Comparison of ENCODE assay signal across 22 cellular contexts in the genomic region with DNA sequence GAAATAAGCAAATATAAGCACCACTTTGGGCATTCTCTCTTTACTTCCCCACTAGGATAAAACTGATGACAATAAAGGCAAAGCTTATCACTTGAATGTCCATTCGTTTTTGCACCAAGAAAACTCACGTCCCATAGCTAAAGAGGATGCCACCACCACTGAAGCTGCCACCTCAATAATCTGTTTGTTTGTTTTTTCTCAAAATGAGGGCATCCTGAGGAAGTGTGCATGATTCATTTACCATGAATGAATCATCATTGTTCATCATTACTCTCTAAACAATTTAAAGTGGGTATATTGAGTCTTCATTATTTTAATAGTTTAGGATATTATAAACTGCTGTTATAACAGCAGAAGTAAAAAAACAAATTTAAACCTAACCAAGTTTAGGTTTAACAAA.
DNase-seq lines count a peak whose midpoint lies in the region; ATAC-seq and TF ChIP-seq lines count a peak whose summit lies in the region.
"Had no signal": no experiment of that assay in that cellular context is flagged by ENCODE, and none has a peak within 500 bp of the region (broad histone marks: within the 10 kb centered on the region; RNA-seq: fewer than 3 reads in every experiment).

No MANE protein-coding gene starts in this region.

- in situ Hi-C loops in Panc1 (cut with HindIII; ENCODE audit: low pct_unique_long_range_greater_than_20kb, low sequenced_read_pairs), result no loop called here

- H3K27ac Mint-ChIP-seq in CD4-positive, alpha-beta memory T cell, result no peak overlapping the region
- H3K27ac Mint-ChIP-seq: activated T-cell treated with anti-CD3 and anti-CD28 coated beads, Interleukin-2, amount 50 U/mL, for 24 hours had no signal

- peaks cover 4% of the 10 kb centered on the region for H3F3A ChIP-seq in smooth muscle cell (ENCODE audit: low read depth)

- intact Hi-C loops in Panc1 (cut with micrococcal nuclease; ENCODE audit: unreplicated experiment), result no loop called here
- intact Hi-C loops in CD4-positive, alpha-beta memory T cell (cut with micrococcal nuclease), result no loop called here

- H3K4me3 Mint-ChIP-seq in CD4-positive, alpha-beta memory T cell, result no peak overlapping the region
- H3K4me3 Mint-ChIP-seq: activated T-cell treated with anti-CD3 and anti-CD28 coated beads, Interleukin-2, amount 50 U/mL, for 24 hours had no signal

- H3K79me2 ChIP-seq in smooth muscle cell (ENCODE audit: low read depth), result peaks cover 3% of the 10 kb centered on the region

- H3K4me3 ChIP-seq in Panc1 (ENCODE audit: low read depth in 2 of 2, low read length in 2 of 2) (no peak overlapping the region), smooth muscle cell (no peak overlapping the region)
- H3K4me3 ChIP-seq in CD4-positive, alpha-beta memory T cell (ENCODE audit: low read length in 2 of 2), result no peak overlapping the region
- H3K4me3 ChIP-seq: gastrocnemius medialis, psoas muscle, thoracic aorta had no signal

- H3K27ac ChIP-seq in Panc1 (ENCODE audit: low read length) (no peak overlapping the region), smooth muscle cell (ENCODE audit: low read depth) (peak overlapping the region; percentile 43)
- no peak overlapping the region for H3K27ac ChIP-seq in CD4-positive, alpha-beta memory T cell (ENCODE audit: low read depth, low read length)
- H3K27ac ChIP-seq: 22Rv1, dorsolateral prefrontal cortex, gastrocnemius medialis, neutrophil, psoas muscle, thoracic aorta had no signal

- ATAC-seq in Panc1, result no peak
- ATAC-seq: gastrocnemius medialis had no signal

- no peak overlapping the region for H3K9ac ChIP-seq in smooth muscle cell (ENCODE audit: low read depth)

- peaks cover 0 to 3% (median 0%) of the 10 kb centered on the region in 8 donors for H3K9me3 Mint-ChIP-seq in CD4-positive, alpha-beta memory T cell

- WGBS in smooth muscle cell (ENCODE audit: low lambda C conversion rate), result 56% methylated on average over 2 of the region's 2 CpGs

- CTCF ChIA-PET in Panc1 (lab: Charles Lee), result no interaction called here
- CTCF ChIA-PET in CD4-positive, alpha-beta memory T cell (lab: Charles Lee; ENCODE audit: partially characterized antibody), result no interaction called here

- H3K4me1 ChIP-seq in Panc1 (ENCODE audit: control insufficient read depth, insufficient read depth, low read length) (no peaks in the 10 kb centered on the region), smooth muscle cell (ENCODE audit: low read depth) (peaks cover 14% of the 10 kb centered on the region)
- H3K4me1 ChIP-seq in CD4-positive, alpha-beta memory T cell (ENCODE audit: insufficient read depth, low read length), result no peaks in the 10 kb centered on the region
- H3K4me1 ChIP-seq: gastrocnemius medialis, psoas muscle had no signal

- H3K9me3 ChIP-seq in Panc1 (ENCODE audit: control insufficient read depth, insufficient read depth, low read depth, low read length), result no peaks in the 10 kb centered on the region
- peaks cover 7% of the 10 kb centered on the region for H3K9me3 ChIP-seq in smooth muscle cell (replicated peaks; ENCODE audit: low read depth)
- no peaks in the 10 kb centered on the region for H3K9me3 ChIP-seq in CD4-positive, alpha-beta memory T cell (ENCODE audit: control insufficient read depth in 1 of 2, low read length in 2 of 2)
- H3K9me3 ChIP-seq: gastrocnemius medialis, neutrophil, psoas muscle, thoracic aorta had no signal

- no peak overlapping the region for H3K4me2 ChIP-seq in smooth muscle cell

- DNase-seq in NCI-H748 (lab: John Stamatoyannopoulos, UW; ENCODE audit: unreplicated experiment) (peak; percentile 2), NCI-H748 treated with DMSO at 0.1 percent for 48 hours (lab: John Stamatoyannopoulos, UW) (no peak), Panc1 (ENCODE audit: low read depth, low spot score) (peak; percentile 12), dermis microvascular lymphatic vessel endothelial cell (ENCODE audit: low read depth in 2 of 2) (peak; percentile 7 to 63), smooth muscle cell (lab: John Stamatoyannopoulos, UW; ENCODE audit: unreplicated experiment) (no peak), Ammon's horn (ENCODE audit: low spot score) (no peak)
- DNase-seq in CD4-positive, alpha-beta memory T cell, result no peak
- no peak for DNase-seq in activated CD4-positive, alpha-beta T cell treated with anti-CD3 and anti-CD28 coated beads for 1 hour
- DNase-seq: activated CD8-positive, alpha-beta memory T cell treated with anti-CD3 and anti-CD28 coated beads for 24 hours; activated naive CD4-positive, alpha-beta T cell treated with Interleukin-2 at 50 U/mL for 16 hours; activated T-cell treated with anti-CD3 and anti-CD28 coated beads, Interleukin-2, amount 50 U/mL, for 24 hours; AML-193; gastrocnemius medialis; islet precursor cell; NCI-H2107; psoas muscle; small intestine; stimulated activated naive CD4-positive, alpha-beta T cell treated with Interleukin-2 at 50 U/mL for 16 hours had no signal

- TF ChIP-seq CTCF in Panc1 (IDR thresholded peaks at IDR 0.05) (no peak), smooth muscle cell (IDR thresholded peaks at IDR 0.05; ENCODE audit: borderline replicate concordance, insufficient read depth, poor library complexity, severe bottlenecking) (no peak)

- H3K4me1 Mint-ChIP-seq in CD4-positive, alpha-beta memory T cell, result no peaks in the 10 kb centered on the region

- H3K36me3 Mint-ChIP-seq in CD4-positive, alpha-beta memory T cell, result no peaks in the 10 kb centered on the region

- H3K27me3 Mint-ChIP-seq in CD4-positive, alpha-beta memory T cell, result peaks cover 1% of the 10 kb centered on the region in 2 donors

- H4K20me1 ChIP-seq in smooth muscle cell (ENCODE audit: low read depth), result no peaks in the 10 kb centered on the region

- H3K36me3 ChIP-seq in Panc1 (ENCODE audit: control insufficient read depth, insufficient read depth, low read length), result no peaks in the 10 kb centered on the region
- H3K36me3 ChIP-seq in smooth muscle cell (ENCODE audit: low read depth), result peaks cover 32% of the 10 kb centered on the region
- H3K36me3 ChIP-seq in CD4-positive, alpha-beta memory T cell (ENCODE audit: insufficient read depth, low read length), result no peaks in the 10 kb centered on the region
- H3K36me3 ChIP-seq: gastrocnemius medialis, neutrophil, thoracic aorta had no signal

- H3K27me3 ChIP-seq in Panc1 (ENCODE audit: control insufficient read depth, insufficient read depth, low read length) (no peaks in the 10 kb centered on the region), smooth muscle cell (ENCODE audit: low read depth) (no peaks in the 10 kb centered on the region)
- H3K27me3 ChIP-seq in CD4-positive, alpha-beta memory T cell (ENCODE audit: insufficient read depth, low read length), result no peaks in the 10 kb centered on the region
- H3K27me3 ChIP-seq: dorsolateral prefrontal cortex, gastrocnemius medialis, neutrophil had no signal

- H2AFZ ChIP-seq in smooth muscle cell (ENCODE audit: low read depth), result no peak overlapping the region

- no TSS peak for BruUV-seq in Panc1 (replicated peaks; lab: Mats Ljungman, UMichigan)

- POLR2A ChIA-PET in Panc1 (lab: Charles Lee), result no interaction called here
- POLR2A ChIA-PET in CD4-positive, alpha-beta memory T cell (lab: Charles Lee; ENCODE audit: partially characterized antibody), result no interaction called here

Comparison
In these comparisons a context has a peak if more than half of its experiments do, and no peak if none do; other contexts are left out.
1. DNase-seq: peak in NCI-H748 (single experiment), Panc1 (single experiment) and dermis microvascular lymphatic vessel endothelial cell (2 of 2); none in NCI-H748 treated with DMSO at 0.1 percent for 48 hours (single experiment), smooth muscle cell (single experiment), CD4-positive, alpha-beta memory T cell (0 of 5), activated CD4-positive, alpha-beta T cell treated with anti-CD3 and anti-CD28 coated beads for 1 hour (single experiment) and Ammon's horn (single experiment).